ENCODE assay signal across 30 cellular contexts in genomic region chr4:52111995-52112394, GRCh38.
"Had no signal": no experiment of that assay in that cellular context is flagged by ENCODE, and none has a peak within 500 bp of the region (broad histone marks: within the 10 kb centered on the region; RNA-seq: fewer than 3 reads in every experiment).

No MANE protein-coding gene starts in this region.

- H3K27ac Mint-ChIP-seq: activated naive CD8-positive, alpha-beta T cell; memory B cell; naive thymus-derived CD4-positive, alpha-beta T cell; T-helper 2 cell treated with Interferon-gamma antibody and Interleukin-4, amounts not matched to agents 5 μg/mL and 100 μg/mL, for 36 hours; type B pancreatic cell had no signal

- H3K27me3 Mint-ChIP-seq: type B pancreatic cell had no signal

- H3K9me3 Mint-ChIP-seq: memory B cell; T-helper 2 cell treated with Interferon-gamma antibody and Interleukin-4, amounts not matched to agents 5 μg/mL and 100 μg/mL, for 36 hours; type B pancreatic cell had no signal

- H3K36me3 ChIP-seq: adrenal gland, brain microvascular endothelial cell, gastroesophageal sphincter, pancreas, right atrium auricular region, spleen, vagina had no signal

- H3K27me3 ChIP-seq: adrenal gland, brain microvascular endothelial cell, gastroesophageal sphincter, hepatocyte, pancreas, right atrium auricular region, spleen, vagina had no signal

- H3K4me1 ChIP-seq: adrenal gland, gastroesophageal sphincter, pancreas, right atrium auricular region, spleen, vagina had no signal

- H3K4me3 ChIP-seq: adrenal gland, coronary artery, dorsolateral prefrontal cortex, gastroesophageal sphincter, hepatocyte, pancreas, right atrium auricular region, spleen, vagina had no signal

- H3K4me1 Mint-ChIP-seq: memory B cell; naive thymus-derived CD4-positive, alpha-beta T cell had no signal

- H3K27ac ChIP-seq: adrenal gland, brain microvascular endothelial cell, coronary artery, dorsolateral prefrontal cortex, gastroesophageal sphincter, hepatocyte, pancreas, right atrium auricular region, spleen, vagina, VCaP had no signal

- H3K36me3 Mint-ChIP-seq: activated naive CD8-positive, alpha-beta T cell; memory B cell; naive thymus-derived CD4-positive, alpha-beta T cell; type B pancreatic cell had no signal

- ATAC-seq: gastroesophageal sphincter; left colon; pancreas; stimulated activated naive CD8-positive, alpha-beta T cell treated with anti-CD3 and anti-CD28 coated beads, Interleukin-15, Interleukin-2, amounts not matched to agents 100 U/mL and 50 U/mL, for 24 hours had no signal

- DNase-seq: activated CD4-positive, alpha-beta T cell treated with anti-CD3 and anti-CD28 coated beads for 4 hours; activated CD4-positive, alpha-beta T cell treated with anti-CD3 and anti-CD28 coated beads, Interleukin-2, amount 50 U/mL, for 48 hours; activated CD8-positive, alpha-beta memory T cell treated with anti-CD3 and anti-CD28 coated beads for 24 hours; activated effector memory CD4-positive, alpha-beta T cell treated with Interleukin-2 at 50 U/mL for 16 hours; activated naive CD4-positive, alpha-beta T cell treated with Interleukin-2 at 50 U/mL for 16 hours; adrenal gland; brain microvascular endothelial cell; dorsolateral prefrontal cortex; effector memory CD4-positive, alpha-beta T cell; erythroblast; left colon; midbrain; naive thymus-derived CD4-positive, alpha-beta T cell; nucleus accumbens; pancreas; spleen; stimulated activated naive CD8-positive, alpha-beta T cell treated with anti-CD3 and anti-CD28 coated beads, Interleukin-15, Interleukin-2, amounts not matched to agents 100 U/mL and 50 U/mL, for 24 hours; substantia nigra; T-helper 1 cell had no signal

- H3K9me3 ChIP-seq: adrenal gland, gastroesophageal sphincter, pancreas, right atrium auricular region, spleen, vagina had no signal

- H3K4me3 Mint-ChIP-seq: activated naive CD8-positive, alpha-beta T cell; memory B cell; naive thymus-derived CD4-positive, alpha-beta T cell; neural crest cell; T-helper 2 cell treated with Interferon-gamma antibody and Interleukin-4, amounts not matched to agents 5 μg/mL and 100 μg/mL, for 36 hours; type B pancreatic cell had no signal
